ENCODE assay signal across 14 cellular contexts in genomic region chr13:73341748-73342147, GRCh38.
DNase-seq lines count a peak whose midpoint lies in the region; ATAC-seq and TF ChIP-seq lines count a peak whose summit lies in the region.
"Had no signal": no experiment of that assay in that cellular context is flagged by ENCODE, and none has a peak within 500 bp of the region (broad histone marks: within the 10 kb centered on the region; RNA-seq: fewer than 3 reads in every experiment).

No MANE protein-coding gene starts in this region.

- H3K9me3 ChIP-seq in PC-9 (ENCODE audit: insufficient read depth, low read depth) (peaks cover 4% of the 10 kb centered on the region), trophoblast cell (ENCODE audit: insufficient read depth, low read depth, low read length) (no peaks in the 10 kb centered on the region)
- H3K9me3 ChIP-seq: prostate gland had no signal

- H3K79me2 ChIP-seq in PC-9 (ENCODE audit: low read depth) = no peaks in the 10 kb centered on the region
- no peaks in the 10 kb centered on the region for H3K79me2 ChIP-seq in trophoblast cell (ENCODE audit: control insufficient read depth, insufficient read depth, low read length, poor library complexity)

- no peaks in the 10 kb centered on the region for H3K36me3 ChIP-seq in PC-9 (ENCODE audit: low read depth)
- H3K36me3 ChIP-seq in trophoblast cell (ENCODE audit: control insufficient read depth in 1 of 2, insufficient read depth in 2 of 2, low read length in 2 of 2) = no peaks in the 10 kb centered on the region
- H3K36me3 ChIP-seq: prostate gland had no signal

- no peaks in the 10 kb centered on the region for H3K27me3 ChIP-seq in PC-9 (ENCODE audit: insufficient read depth, low read depth)
- no peaks in the 10 kb centered on the region for H3K27me3 ChIP-seq in trophoblast cell (ENCODE audit: insufficient read depth, low read length)

- TF ChIP-seq CTCF in PC-9 (conservative IDR thresholded peaks at IDR 0.05) = no peak

- H4K20me1 ChIP-seq in PC-9 (ENCODE audit: insufficient read depth) = no peaks in the 10 kb centered on the region

- no peak overlapping the region for H2AK5ac ChIP-seq in trophoblast cell (ENCODE audit: low read length)

- H2AFZ ChIP-seq in PC-9 (no peak overlapping the region), trophoblast cell (ENCODE audit: insufficient read depth, low read length, poor library complexity) (no peak overlapping the region)

- no peak overlapping the region for H3K14ac ChIP-seq in trophoblast cell (ENCODE audit: low read length)

- CTCF ChIA-PET in PC-9 (lab: Charles Lee) = no interaction called here

- no CpG with 5 or more reads among the region's 2 CpGs for WGBS in trophoblast cell (ENCODE audit: extremely low coverage, insufficient coverage, insufficient read length)

- H3K4ac ChIP-seq in trophoblast cell (ENCODE audit: low read depth, low read length) = no peak overlapping the region

- ATAC-seq in GM19455 (IDR thresholded peaks at IDR 0.05; ENCODE audit: unreplicated experiment) (no peak), GM19452 (IDR thresholded peaks at IDR 0.05; ENCODE audit: unreplicated experiment) (no peak)

- no peak overlapping the region for H2BK12ac ChIP-seq in trophoblast cell (ENCODE audit: low read length)

- peaks cover 2% of the 10 kb centered on the region for H3K79me1 ChIP-seq in trophoblast cell (ENCODE audit: low read length)

- no peak overlapping the region for H3K4me2 ChIP-seq in PC-9
- H3K4me2 ChIP-seq in trophoblast cell (ENCODE audit: low read length) = no peak overlapping the region

- intact Hi-C loops in PC-9 (cut with micrococcal nuclease; ENCODE audit: unreplicated experiment) = no loop called here

- H3K4me1 ChIP-seq in PC-9 (replicated peaks; ENCODE audit: insufficient read depth) (peaks cover 19% of the 10 kb centered on the region), trophoblast cell (ENCODE audit: control insufficient read depth in 1 of 2, insufficient read depth in 2 of 2, low read length in 2 of 2) (peaks cover 0 to 11% of the 10 kb centered on the region in 2 experiments)
- H3K4me1 ChIP-seq: prostate gland had no signal

- no peak overlapping the region for H3K18ac ChIP-seq in trophoblast cell (ENCODE audit: low read length)

- H4K8ac ChIP-seq in trophoblast cell (ENCODE audit: low read depth, low read length) = no peak overlapping the region

- H2BK120ac ChIP-seq in trophoblast cell (ENCODE audit: insufficient read depth, low read length, poor library complexity) = no peak overlapping the region

- POLR2A ChIA-PET in PC-9 (lab: Charles Lee; ENCODE audit: unreplicated experiment) = no interaction called here

- DNase-seq in GM04504 (ENCODE audit: low read depth) = peak; percentile 37
- DNase-seq in PC-9 = peak in 1 of 2 experiments; percentile 8
- DNase-seq in epithelial cell of prostate (ENCODE audit: low read depth, low spot score) = no peak
- DNase-seq in trophoblast cell = peak; percentile 25 to 71
- DNase-seq in NCI-H146 (lab: John Stamatoyannopoulos, UW) = no peak
- DNase-seq: activated CD4-positive, alpha-beta T cell treated with anti-CD3 and anti-CD28 coated beads, Interleukin-2, amount 10 ng/mL, durations not matched to agents 7 days and 5 days; activated gamma-delta T cell treated with Interleukin-2 at 50 U/mL for 16 hours; head of caudate nucleus; NCI-H446 had no signal

- peak overlapping the region; percentile 29; the same call in 1 of the 2 replicates for H3K27ac ChIP-seq in PC-9
- H3K27ac ChIP-seq in epithelial cell of prostate = peak overlapping the region; percentile 37
- H3K27ac ChIP-seq in trophoblast cell (ENCODE audit: low read depth, low read length) = no peak overlapping the region
- H3K27ac ChIP-seq: prostate gland, SK-N-MC had no signal

- peaks cover 7% of the 10 kb centered on the region; the same call in 1 of the 2 replicates for H3F3A ChIP-seq in PC-9 (ENCODE audit: insufficient read depth, low read depth)

- no peak overlapping the region for H4K12ac ChIP-seq in trophoblast cell (ENCODE audit: low read depth, low read length)

- no TSS peak for BruUV-seq in PC-9 (replicated peaks; lab: Mats Ljungman, UMichigan)

- no peaks in the 10 kb centered on the region for H3K9me2 ChIP-seq in PC-9 (ENCODE audit: insufficient read depth)

- no peak overlapping the region for H3K4me3 ChIP-seq in PC-9
- no peak overlapping the region for H3K4me3 ChIP-seq in trophoblast cell (ENCODE audit: low read depth, low read length)
- H3K4me3 ChIP-seq: lung, prostate gland, SK-N-MC had no signal

- H2BK5ac ChIP-seq in trophoblast cell (ENCODE audit: low read depth, low read length, poor library complexity) = no peak overlapping the region

- H4K91ac ChIP-seq in trophoblast cell (ENCODE audit: low read depth, low read length) = no peak overlapping the region

- H3K23ac ChIP-seq in trophoblast cell (ENCODE audit: low read length) = no peak overlapping the region

- no peak overlapping the region for H3K9ac ChIP-seq in trophoblast cell (ENCODE audit: low read length)

Comparison
In these comparisons a context has a peak if more than half of its experiments do, and no peak if none do; other contexts are left out.
1. DNase-seq: peak in GM04504 (single experiment) and trophoblast cell (2 of 2); none in epithelial cell of prostate (single experiment) and NCI-H146 (single experiment).